In the genomic region with DNA sequence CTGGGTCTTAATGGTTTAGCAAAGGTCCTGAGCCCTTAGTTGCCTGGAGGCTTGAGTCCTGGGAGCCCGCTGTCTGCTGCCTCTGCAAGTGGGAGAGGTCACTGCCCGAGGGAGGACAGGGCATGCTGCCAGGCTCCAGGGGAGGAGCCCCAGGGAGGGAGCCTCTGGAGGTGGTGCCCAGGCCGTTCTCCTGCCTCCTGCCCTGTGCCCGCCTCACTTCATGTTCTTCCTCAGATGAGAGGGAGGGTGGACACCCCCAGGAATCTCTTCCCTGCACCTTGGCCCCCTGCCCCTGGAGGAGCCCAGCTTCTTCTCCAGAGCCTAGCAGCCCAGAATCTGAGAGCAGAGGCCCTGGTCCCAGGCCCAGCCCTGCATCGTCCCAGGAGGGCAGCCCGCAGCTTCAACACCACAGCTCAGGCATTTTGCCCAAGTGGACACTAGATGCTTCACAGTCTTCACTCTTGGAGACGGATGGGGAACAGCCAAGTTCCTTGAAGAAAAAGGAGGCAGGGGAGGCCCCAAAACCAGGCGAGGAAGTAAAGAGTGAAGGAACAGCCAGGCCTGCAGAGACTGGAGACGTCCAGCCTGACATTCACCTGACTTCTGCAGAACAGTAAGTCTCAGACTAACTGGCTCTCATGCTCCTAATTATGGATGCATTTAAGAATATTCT, we compare ENCODE assay signal across 15 cellular contexts. TPM values are rescaled to one million over a fixed set of nuclear protein-coding genes. Genes with fewer than 3 reads are reported as not detected.
DNase-seq lines count a peak whose midpoint lies in the region; ATAC-seq, FAIRE-seq and TF ChIP-seq lines count a peak whose summit lies in the region.
"Had no signal": no experiment of that assay in that cellular context is flagged by ENCODE, and none has a peak within 500 bp of the region (broad histone marks: within the 10 kb centered on the region; RNA-seq: fewer than 3 reads in every experiment).

No MANE protein-coding gene starts in this region.

- TF ChIP-seq POLR2A in GM12878 (IDR thresholded peaks at IDR 0.05; ENCODE audit: low read depth, low read length) (0 out of 2 replicates have a peak, but pooled peaks have one; percentile 18), upper lobe of left lung (IDR thresholded peaks at IDR 0.05) (no peak)

- no peak for TF ChIP-seq EP300 in GM12878 (IDR thresholded peaks at IDR 0.05; ENCODE audit: borderline replicate concordance in 1 of 2, control insufficient read depth in 1 of 2, low read depth in 2 of 2, low read length in 2 of 2)
- TF ChIP-seq EP300 in upper lobe of left lung (IDR thresholded peaks at IDR 0.05): no peak

- WGBS in GM12878 (ENCODE audit: insufficient coverage, insufficient replicate concordance, low lambda C conversion rate, missing lambda C conversion rate): 85% methylated on average over 9 of the region's 9 CpGs
- 55 to 62% methylated on average over 7 to 9 of the region's 9 CpGs for WGBS in upper lobe of left lung, 2 donors

- H3K9me3 ChIP-seq in GM12878 (replicated peaks; ENCODE audit: control insufficient read depth, insufficient read depth, low read length) (no peaks in the 10 kb centered on the region), upper lobe of left lung (no peaks in the 10 kb centered on the region)
- H3K9me3 ChIP-seq: ascending aorta, BE2C had no signal

- H3K9ac ChIP-seq in GM12878 (ENCODE audit: control insufficient read depth, insufficient read depth, low read length): no peak overlapping the region

- CTCF ChIA-PET in GM12878 (lab: Yijun Ruan, JAX): no interaction called here

- in situ Hi-C loops in GM12878 (cut with MboI): no loop called here

- intact Hi-C loops in left cardiac atrium (cut with DNase I) (no loop called here), cardiac septum (cut with DNase I) (no loop called here), GM12878 (cut with micrococcal nuclease; ENCODE audit: unreplicated experiment) (no loop called here)

- H3K27ac ChIP-seq in GM12878 (ENCODE audit: control insufficient read depth, insufficient read depth): no peak overlapping the region
- H3K27ac ChIP-seq in upper lobe of left lung: peak overlapping the region in 2 of 4 donors; percentile 7 to 11
- H3K27ac ChIP-seq: ascending aorta had no signal

- peaks cover 39% of the 10 kb centered on the region for H3K79me2 ChIP-seq in GM12878 (ENCODE audit: control insufficient read depth, insufficient read depth, low read length)

- no peaks in the 10 kb centered on the region; the same call in 1 of the 2 replicates for H3K4me1 ChIP-seq in GM12878 (ENCODE audit: control insufficient read depth, insufficient read depth, low read length)
- peaks cover 12 to 33% (median 31%) of the 10 kb centered on the region in 4 donors for H3K4me1 ChIP-seq in upper lobe of left lung
- H3K4me1 ChIP-seq: ascending aorta, BE2C had no signal

- no peak overlapping the region for H3K4me2 ChIP-seq in GM12878 (ENCODE audit: control insufficient read depth, insufficient read depth)

- POLR2A ChIA-PET in GM12878 (lab: Charles Lee): no interaction called here

- H3K27me3 ChIP-seq in GM12878 (replicated peaks in 1 of 2; ENCODE audit: control insufficient read depth in 2 of 2, insufficient read depth in 2 of 2, low read length in 1 of 2) (no peaks in the 10 kb centered on the region), upper lobe of left lung (no peaks in the 10 kb centered on the region)
- H3K27me3 ChIP-seq: ascending aorta, BE2C had no signal

- peaks cover 29 to 42% of the 10 kb centered on the region in 2 experiments for H3K36me3 ChIP-seq in GM12878 (ENCODE audit: control insufficient read depth in 2 of 2, insufficient read depth in 2 of 2, low read length in 1 of 2)
- peaks cover 0 to 2% (median 1%) of the 10 kb centered on the region in 4 donors for H3K36me3 ChIP-seq in upper lobe of left lung
- H3K36me3 ChIP-seq: ascending aorta, BE2C had no signal

- peaks cover 15% of the 10 kb centered on the region for H4K20me1 ChIP-seq in GM12878 (ENCODE audit: control insufficient read depth, insufficient read depth)

- no peak for FAIRE-seq in GM12878 (lab: Jason Lieb, UNC)
- FAIRE-seq: endometrium had no signal

- RAD21 ChIA-PET in GM12878 (lab: Charles Lee; ENCODE audit: unreplicated experiment): no interaction called here

- H3K4me3 ChIP-seq in GM12878 (no peak overlapping the region), upper lobe of left lung (no peak overlapping the region)
- H3K4me3 ChIP-seq: ascending aorta had no signal

- no peak overlapping the region for H2AFZ ChIP-seq in GM12878 (ENCODE audit: control insufficient read depth, low read depth, low read length)

- no peak for TF ChIP-seq CTCF in GM12878 (IDR thresholded peaks at IDR 0.05 in 2 of 3, conservative IDR thresholded peaks at IDR 0.05 in 1 of 3; ENCODE audit: control insufficient read depth in 2 of 3, extremely low read depth in 1 of 3, insufficient read depth in 1 of 3, low read depth in 3 of 3, low read length in 3 of 3)
- no peak for TF ChIP-seq CTCF in upper lobe of left lung (IDR thresholded peaks at IDR 0.05)

- ATAC-seq in left cardiac atrium (peak; percentile 77 to 83), GM12878 (no peak), upper lobe of left lung (ENCODE audit: low FRiP score in 2 of 2) (peak; percentile 49 to 69), GM18870 (IDR thresholded peaks at IDR 0.05; ENCODE audit: unreplicated experiment) (no peak)

- no TSS peak for BruUV-seq in GM12878 (replicated peaks; lab: Mats Ljungman, UMichigan)

- SMC1A ChIA-PET in GM12878 (lab: Charles Lee; ENCODE audit: uncharacterized antibody, unreplicated experiment): no interaction called here

- DNase-seq in left cardiac atrium: no peak
- no peak for DNase-seq in cardiac septum (ENCODE audit: low spot score)
- no peak for DNase-seq in GM12878 (ENCODE audit: low read depth, low spot score)
- DNase-seq in medulla oblongata (ENCODE audit: extremely low spot score): peak; percentile 71
- peak; percentile 65 to 83 for DNase-seq in upper lobe of left lung
- no peak for DNase-seq in activated gamma-delta T cell treated with Interleukin-2 at 50 U/mL for 16 hours
- no peak for DNase-seq in NCI-H1048 (lab: John Stamatoyannopoulos, UW)
- DNase-seq: activated CD4-positive, alpha-beta T cell treated with anti-CD3 and anti-CD28 coated beads, Interleukin-2, amount 50 U/mL, for 48 hours; BE2C; GF-D8; NCI-H1092 had no signal

- TF ChIP-seq RAD21 in GM12878 (IDR thresholded peaks at IDR 0.05; ENCODE audit: insufficient read depth, low read depth, low read length): no peak

TF ChIP-seq in GM12878, 131 proteins besides CTCF, POLR2A, EP300 and RAD21 (continues in another document):
- TF ChIP-seq TBL1XR1 (IDR thresholded peaks at IDR 0.05; ENCODE audit: low read depth, low read length): no peak
- no peak for TF ChIP-seq MXI1 (IDR thresholded peaks at IDR 0.05; ENCODE audit: low read depth, low read length)
- no peak for TF ChIP-seq SUZ12 (IDR thresholded peaks at IDR 0.05; ENCODE audit: unreplicated experiment)
- no peak for TF ChIP-seq WRNIP1 (IDR thresholded peaks at IDR 0.05; ENCODE audit: borderline replicate concordance, low read depth, low read length)

RNA-seq across cellular contexts. Expression of gene PSD4, which starts 12.0 kb away (rescaled TPM):
- total RNA-seq in left cardiac atrium (1 to 10 TPM; 4.1 to 4.4 TPM), cardiac septum (2.3 TPM), GM12878 (2014; rRNA removed) (96.0 and 98.5 TPM in 2 replicates), GM12878 (2014; rRNA removed; fragmentation: Illumina TruSeq; extraction: Trizol) (42.6 and 42.8 TPM in 2 replicates), GM12878 (2021) (114 and 117 TPM in 2 replicates), upper lobe of left lung (100 to 1,000 TPM in 1 of 6 donors, 10 to 100 TPM in 5; 44.0 to 101 (median 60.4) TPM)
- 168 and 195 TPM in 2 replicates for total RNA-seq in GM12878 (2013; cell fraction: nucleolus; rRNA removed)
- polyA plus RNA-seq in GM12878 (2011; ENCODE audit: low read depth): 26.5 TPM
- polyA plus RNA-seq in GM12878 (2011; rRNA removed) (13.6 and 27.4 TPM in 2 replicates), GM12878 (2014; fragmentation: Illumina TruSeq; extraction: Trizol) (20.8 and 48.3 TPM in 2 replicates), GM12878 (2014; fragmentation: Nextera tagmentation; extraction: Ambion mirVana) (1 to 10 TPM in 1 of 2 experiments, under 1 TPM in 1; 0.68 to 1.7 TPM), GM12878 (2014; rRNA removed) (47.9 and 59.7 TPM in 2 replicates), GM12878 (2016; fragmentation: Nextera tagmentation; extraction: Ambion mirVana) (10 to 100 TPM; 23.7 to 25.9 TPM)
- polyA plus RNA-seq in GM12878 (2011; cell fraction: cytosol; rRNA removed): 29.5 and 30.9 TPM in 2 replicates
- polyA plus RNA-seq in GM12878 (2011; cell fraction: nucleus; rRNA removed): 145 and 151 TPM in 2 replicates
- polyA plus RNA-seq in GM12878 (2012): 55.8 and 60.1 TPM in 2 replicates
- polyA minus RNA-seq in GM12878 (2011; rRNA and poly(A)+ RNA removed): 66.3 and 101 TPM in 2 replicates
- 29.9 and 34.2 TPM in 2 replicates for polyA minus RNA-seq in GM12878 (2011; cell fraction: cytosol; rRNA and poly(A)+ RNA removed)
- 65.5 and 85.2 TPM in 2 replicates for polyA minus RNA-seq in GM12878 (2011; cell fraction: nucleus; rRNA and poly(A)+ RNA removed)

RNA-seq across cellular contexts. Expression of gene IL1RN, which starts 58.4 kb away (rescaled TPM):
- 1 to 10 TPM in 1 of 2 donors, under 1 TPM in 1; 0.60 to 1.5 TPM for total RNA-seq in left cardiac atrium
- total RNA-seq in cardiac septum: 0.59 TPM
- total RNA-seq in GM12878 (2013; cell fraction: nucleolus; rRNA removed): not detected in 2 replicates
- not detected in 2 replicates for total RNA-seq in GM12878 (2014; rRNA removed)
- not detected in 2 replicates for total RNA-seq in GM12878 (2014; rRNA removed; fragmentation: Illumina TruSeq; extraction: Trizol)
- not detected in 2 replicates for total RNA-seq in GM12878 (2021)
- not detected for polyA plus RNA-seq in GM12878 (2011; ENCODE audit: low read depth)
- polyA plus RNA-seq in GM12878 (2011; rRNA removed): 0.04 TPM in 1 of 2 replicates, not detected in the other
- polyA plus RNA-seq in GM12878 (2011; cell fraction: cytosol; rRNA removed): not detected in 2 replicates
- not detected in 2 replicates for polyA plus RNA-seq in GM12878 (2011; cell fraction: nucleus; rRNA removed)
- not detected in 2 replicates for polyA plus RNA-seq in GM12878 (2012)
- 0.04 and 0.43 TPM in 2 replicates for polyA plus RNA-seq in GM12878 (2014; fragmentation: Illumina TruSeq; extraction: Trizol)
- under 1 TPM in 1 of 2 experiments, not detected in 1; 0.04 TPM for polyA plus RNA-seq in GM12878 (2014; fragmentation: Nextera tagmentation; extraction: Ambion mirVana)
- not detected in 2 replicates for polyA plus RNA-seq in GM12878 (2014; rRNA removed)
- not detected for polyA plus RNA-seq in GM12878 (2016; fragmentation: Nextera tagmentation; extraction: Ambion mirVana)
- 0.59 TPM in 1 of 2 replicates, not detected in the other for polyA minus RNA-seq in GM12878 (2011; rRNA and poly(A)+ RNA removed)
- polyA minus RNA-seq in GM12878 (2011; cell fraction: cytosol; rRNA and poly(A)+ RNA removed): not detected in 2 replicates
- polyA minus RNA-seq in GM12878 (2011; cell fraction: nucleus; rRNA and poly(A)+ RNA removed): not detected in 2 replicates
- total RNA-seq in upper lobe of left lung: 10 to 100 TPM in 3 of 6 donors, 1 to 10 TPM in 3; 2.0 to 40.6 (median 7.9) TPM
- total RNA-seq: ascending aorta, SK-MEL-5 had no signal

Comparison
In these comparisons a context has a peak if more than half of its experiments do, and no peak if none do; other contexts are left out.
1. ATAC-seq: peak in left cardiac atrium (2 of 2) and upper lobe of left lung (2 of 2); none in GM12878 (single experiment) and GM18870 (single experiment).
2. DNase-seq: peak in medulla oblongata (single experiment) and upper lobe of left lung (2 of 2); none in left cardiac atrium (single experiment), cardiac septum (single experiment), GM12878 (single experiment), activated gamma-delta T cell treated with Interleukin-2 at 50 U/mL for 16 hours (single experiment) and NCI-H1048 (single experiment).
3. RNA of gene PSD4, which starts 12.0 kb away (total RNA-seq): 42.6 to 195 TPM in GM12878 and 44.0 to 101 TPM in upper lobe of left lung; 4.1 to 4.4 TPM in left cardiac atrium and 2.3 TPM in cardiac septum (single experiment); every median in the first group is over 4 times any median in the second.